In the genomic region with DNA sequence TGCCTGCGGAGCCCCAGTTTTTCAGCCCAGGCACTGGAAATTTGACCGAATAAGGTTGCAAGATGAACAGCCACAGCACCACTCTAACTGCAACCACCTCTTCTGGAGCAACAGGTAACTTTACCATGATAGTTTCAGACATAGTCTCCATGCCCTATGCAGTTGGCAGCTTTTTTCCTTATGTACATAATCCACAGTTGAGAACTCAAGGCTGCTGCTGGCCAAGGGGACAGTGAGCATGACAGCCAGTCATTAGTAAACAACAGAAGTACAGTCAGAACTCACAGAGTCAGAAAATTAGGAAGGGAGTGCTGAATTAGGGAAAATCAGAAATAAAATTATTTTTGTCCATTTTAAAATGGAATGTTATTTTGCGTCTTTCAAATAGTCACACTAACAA, we compare ENCODE assay signal across 1 cellular context.
TF ChIP-seq lines count a peak whose summit lies in the region.

No MANE protein-coding gene starts in this region.

TF ChIP-seq in HepG2, 621 proteins besides CTCF, POLR2A, EP300 and RAD21 (continued from another document):
- no peak for TF ChIP-seq THRA (CRISPR knock-in tag; IDR thresholded peaks at IDR 0.05; ENCODE audit: borderline replicate concordance)
- TF ChIP-seq CENPX (CRISPR knock-in tag; IDR thresholded peaks at IDR 0.05), result no peak
- no peak for TF ChIP-seq IKZF4 (CRISPR knock-in tag; IDR thresholded peaks at IDR 0.05; ENCODE audit: borderline replicate concordance, low read depth, not compliant biosample characterization)
- TF ChIP-seq ZNF792 (CRISPR knock-in tag; IDR thresholded peaks at IDR 0.05), result no peak
- TF ChIP-seq, protein P1, sequence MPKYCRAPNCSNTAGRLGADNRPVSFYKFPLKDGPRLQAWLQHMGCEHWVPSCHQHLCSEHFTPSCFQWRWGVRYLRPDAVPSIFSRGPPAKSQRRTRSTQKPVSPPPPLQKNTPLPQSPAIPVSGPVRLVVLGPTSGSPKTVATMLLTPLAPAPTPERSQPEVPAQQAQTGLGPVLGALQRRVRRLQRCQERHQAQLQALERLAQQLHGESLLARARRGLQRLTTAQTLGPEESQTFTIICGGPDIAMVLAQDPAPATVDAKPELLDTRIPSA (CRISPR knock-in tag; IDR thresholded peaks at IDR 0.05; ENCODE audit: borderline replicate concordance), result no peak
- TF ChIP-seq ZNF343 (CRISPR knock-in tag; IDR thresholded peaks at IDR 0.05), result no peak
- no peak for TF ChIP-seq CHD2 (IDR thresholded peaks at IDR 0.05; ENCODE audit: low read depth, low read length)
- no peak for TF ChIP-seq RNF2 (conservative IDR thresholded peaks at IDR 0.05; ENCODE audit: low read depth)
- no peak for TF ChIP-seq BHLHE40 (IDR thresholded peaks at IDR 0.05; ENCODE audit: low read length)
- TF ChIP-seq ISL2 (CRISPR knock-in tag; IDR thresholded peaks at IDR 0.05), result no peak
- TF ChIP-seq MEF2D (CRISPR knock-in tag; IDR thresholded peaks at IDR 0.05), result no peak
- TF ChIP-seq ZNF598 (CRISPR knock-in tag; IDR thresholded peaks at IDR 0.05; ENCODE audit: borderline replicate concordance), result no peak
- TF ChIP-seq ZFY (CRISPR knock-in tag; IDR thresholded peaks at IDR 0.05), result no peak
- no peak for TF ChIP-seq PRPF4 (IDR thresholded peaks at IDR 0.05; ENCODE audit: low read depth, low read length, poor library complexity, severe bottlenecking)
